Comparison of ENCODE assay signal across 11 cellular contexts in genomic region chr17:12637015-12637414, GRCh38. TPM values are rescaled to one million over a fixed set of nuclear protein-coding genes. Genes with fewer than 3 reads are reported as not detected.
DNase-seq lines count a peak whose midpoint lies in the region; ATAC-seq and TF ChIP-seq lines count a peak whose summit lies in the region.
"Had no signal": no experiment of that assay in that cellular context is flagged by ENCODE, and none has a peak within 500 bp of the region (broad histone marks: within the 10 kb centered on the region; RNA-seq: fewer than 3 reads in every experiment).

No MANE protein-coding gene starts in this region.

- no peak overlapping the region for H3K27ac Mint-ChIP-seq in activated T-helper 17 cell treated with anti-CD3 and anti-CD28 coated beads, Interleukin-2, amount 50 U/mL, for 72 hours

- H3K36me3 Mint-ChIP-seq in activated T-helper 17 cell treated with anti-CD3 and anti-CD28 coated beads, Interleukin-2, amount 50 U/mL, for 72 hours (ENCODE audit: low read depth), result no peaks in the 10 kb centered on the region

- H3K4me1 Mint-ChIP-seq in activated T-helper 17 cell treated with anti-CD3 and anti-CD28 coated beads, Interleukin-2, amount 50 U/mL, for 72 hours, result no peaks in the 10 kb centered on the region

- ATAC-seq in omental fat pad (ENCODE audit: low FRiP score), result peak; percentile 44
- ATAC-seq in activated T-helper 17 cell treated with anti-CD3 and anti-CD28 coated beads, Interleukin-2, amount 50 U/mL, for 72 hours (replicated peaks), result no peak

- no peaks in the 10 kb centered on the region for H3K27me3 Mint-ChIP-seq in activated T-helper 17 cell treated with anti-CD3 and anti-CD28 coated beads, Interleukin-2, amount 50 U/mL, for 72 hours

- peaks cover 3% of the 10 kb centered on the region for H3K9me3 Mint-ChIP-seq in activated T-helper 17 cell treated with anti-CD3 and anti-CD28 coated beads, Interleukin-2, amount 50 U/mL, for 72 hours

- no peak overlapping the region for H3K4me3 Mint-ChIP-seq in activated T-helper 17 cell treated with anti-CD3 and anti-CD28 coated beads, Interleukin-2, amount 50 U/mL, for 72 hours

- no peak overlapping the region for H3K4me3 ChIP-seq in lower leg skin (ENCODE audit: low read depth, poor library complexity, severe bottlenecking)
- H3K4me3 ChIP-seq: uterus had no signal

- DNase-seq in Daoy (ENCODE audit: low read depth) (peak; percentile 97), MV-4-11 (lab: John Stamatoyannopoulos, UW) (peak; percentile 43), dedifferentiated amniotic fluid mesenchymal stem cell (ENCODE audit: extremely low spot score) (peak; percentile 88), omental fat pad (ENCODE audit: low spot score) (no peak), KG1 (lab: John Stamatoyannopoulos, UW) (no peak), pons (ENCODE audit: low spot score) (no peak), lower leg skin (ENCODE audit: low spot score in 2 of 2) (no peak)
- DNase-seq: cortex of kidney, GDM1, uterus had no signal

- 16 to 25% methylated on average over 2 of the region's 2 CpGs for WGBS in lower leg skin, 2 donors

- intact Hi-C loops in lower leg skin (cut with DNase I; ENCODE audit: low total_unique reads), result no loop called here

- TF ChIP-seq CTCF in omental fat pad (IDR thresholded peaks at IDR 0.05) (no peak), lower leg skin (IDR thresholded peaks at IDR 0.05) (no peak)

- no peak for TF ChIP-seq POLR2A in lower leg skin (IDR thresholded peaks at IDR 0.05)

RNA-seq across cellular contexts. Expression of gene MYOCD, which starts 28.7 kb away (rescaled TPM):
- total RNA-seq in Daoy (2014; rRNA removed; shearing (Covaris generic)), result 1.4 and 2.5 TPM in 2 replicates
- 1 to 10 TPM in 3 of 4 donors, under 1 TPM in 1; 0.48 to 2.8 (median 2.3) TPM for total RNA-seq in omental fat pad
- total RNA-seq in activated T-helper 17 cell treated with anti-CD3 and anti-CD28 coated beads, Interleukin-2, amount 50 U/mL, for 72 hours, result not detected
- total RNA-seq in lower leg skin, result 1 to 10 TPM in 2 of 4 donors, under 1 TPM in 2; 0.80 to 9.3 (median 1.6) TPM

Comparison
In these comparisons a context has a peak if more than half of its experiments do, and no peak if none do; other contexts are left out.
1. DNase-seq: peak in Daoy (single experiment), MV-4-11 (single experiment) and dedifferentiated amniotic fluid mesenchymal stem cell (single experiment); none in omental fat pad (single experiment), KG1 (single experiment), pons (single experiment) and lower leg skin (0 of 2).